In genomic region chr5:127373858-127374491, GRCh38 we compare ENCODE assay signal across 9 cellular contexts.
DNase-seq lines count a peak whose midpoint lies in the region; ATAC-seq and TF ChIP-seq lines count a peak whose summit lies in the region.
"Had no signal": no experiment of that assay in that cellular context is flagged by ENCODE, and none has a peak within 500 bp of the region (broad histone marks: within the 10 kb centered on the region; RNA-seq: fewer than 3 reads in every experiment).

No MANE protein-coding gene starts in this region.

- intact Hi-C loops in CD4-positive, alpha-beta memory T cell (cut with micrococcal nuclease): no loop called here

- no peak overlapping the region for H3K27ac ChIP-seq in neural progenitor cell
- H3K27ac ChIP-seq in CD4-positive, alpha-beta memory T cell (ENCODE audit: low read depth, low read length): no peak overlapping the region

- no peak overlapping the region for H2AFZ ChIP-seq in neural progenitor cell (replicated peaks)

- H3K27ac Mint-ChIP-seq in WTC11 (no peak overlapping the region), neural progenitor cell (no peak overlapping the region)
- H3K27ac Mint-ChIP-seq in CD4-positive, alpha-beta memory T cell: no peak overlapping the region
- H3K27ac Mint-ChIP-seq: dendritic cell treated with granulocyte-macrophage colony-stimulating factor and Interleukin-4, amounts not matched to agents 40 ng/mL and 50 ng/mL, for 4 days had no signal

- no peak overlapping the region for H3K4me3 Mint-ChIP-seq in WTC11
- no peak overlapping the region for H3K4me3 Mint-ChIP-seq in neural progenitor cell
- H3K4me3 Mint-ChIP-seq in CD4-positive, alpha-beta memory T cell: no peak overlapping the region
- H3K4me3 Mint-ChIP-seq: dendritic cell treated with granulocyte-macrophage colony-stimulating factor and Interleukin-4, amounts not matched to agents 40 ng/mL and 50 ng/mL, for 4 days had no signal

- no peaks in the 10 kb centered on the region for H3F3A ChIP-seq in neural progenitor cell (ENCODE audit: low read depth)

- peak; percentile 60 for TF ChIP-seq CTCF in GM12873 (IDR thresholded peaks at IDR 0.05; ENCODE audit: insufficient read depth, low read depth, low read length, missing control alignments)
- TF ChIP-seq CTCF in WTC11 (IDR thresholded peaks at IDR 0.05): peak; percentile 88
- TF ChIP-seq CTCF in neural progenitor cell (IDR thresholded peaks at IDR 0.05): peak; percentile 52

- no peaks in the 10 kb centered on the region for H3K4me1 ChIP-seq in neural progenitor cell
- H3K4me1 ChIP-seq in CD4-positive, alpha-beta memory T cell (ENCODE audit: insufficient read depth, low read length): no peaks in the 10 kb centered on the region

- no peak overlapping the region for H3K4me3 ChIP-seq in neural progenitor cell
- no peak overlapping the region for H3K4me3 ChIP-seq in CD4-positive, alpha-beta memory T cell (ENCODE audit: low read length in 2 of 2)

- H3K36me3 Mint-ChIP-seq in WTC11 (peaks cover 13% of the 10 kb centered on the region), neural progenitor cell (peaks cover 11% of the 10 kb centered on the region)
- no peaks in the 10 kb centered on the region for H3K36me3 Mint-ChIP-seq in CD4-positive, alpha-beta memory T cell

- no peak overlapping the region for H3K9ac ChIP-seq in neural progenitor cell

- CTCF ChIA-PET in WTC11 (lab: Charles Lee): interaction anchor here (0.6 to 1.6 kb wide), 31 partner anchors 9 to 460 kb away, joined by 3 to 15 read pairs (median 4); partner anchors contain the start of gene MEGF10
- CTCF ChIA-PET in CD4-positive, alpha-beta memory T cell (lab: Charles Lee; ENCODE audit: partially characterized antibody): no interaction called here

- DNase-seq in MV-4-11 (lab: John Stamatoyannopoulos, UW) (peak; percentile 77), WTC11 (ENCODE audit: low spot score) (no peak), neural progenitor cell (ENCODE audit: low spot score) (peak; percentile 24), dedifferentiated amniotic fluid mesenchymal stem cell (ENCODE audit: extremely low spot score) (no peak)
- no peak for DNase-seq in CD4-positive, alpha-beta memory T cell
- DNase-seq: activated CD4-positive, alpha-beta T cell treated with anti-CD3 and anti-CD28 coated beads for 1 hour had no signal

- H3K9me3 ChIP-seq in neural progenitor cell (ENCODE audit: low read depth): no peaks in the 10 kb centered on the region
- no peaks in the 10 kb centered on the region for H3K9me3 ChIP-seq in CD4-positive, alpha-beta memory T cell (ENCODE audit: control insufficient read depth in 1 of 2, low read length in 2 of 2)

- H3K4me2 ChIP-seq in neural progenitor cell: no peak overlapping the region

- no peaks in the 10 kb centered on the region for H3K79me2 ChIP-seq in neural progenitor cell (ENCODE audit: low read depth)

- ATAC-seq in WTC11 (peak; percentile 73), HG03565 (IDR thresholded peaks at IDR 0.05; ENCODE audit: unreplicated experiment) (no peak)

- H3K36me3 ChIP-seq in neural progenitor cell: no peaks in the 10 kb centered on the region
- H3K36me3 ChIP-seq in CD4-positive, alpha-beta memory T cell (ENCODE audit: insufficient read depth, low read length): no peaks in the 10 kb centered on the region

- H4K20me1 ChIP-seq in neural progenitor cell (ENCODE audit: low read depth): no peaks in the 10 kb centered on the region

- peaks cover 12% of the 10 kb centered on the region for H3K4me1 Mint-ChIP-seq in WTC11
- H3K4me1 Mint-ChIP-seq in neural progenitor cell: peaks cover 14% of the 10 kb centered on the region
- no peaks in the 10 kb centered on the region for H3K4me1 Mint-ChIP-seq in CD4-positive, alpha-beta memory T cell

- no peaks in the 10 kb centered on the region for H3K27me3 ChIP-seq in neural progenitor cell
- no peaks in the 10 kb centered on the region for H3K27me3 ChIP-seq in CD4-positive, alpha-beta memory T cell (ENCODE audit: insufficient read depth, low read length)

- peaks cover 9% of the 10 kb centered on the region; the same call in 1 of the 2 replicates for H3K9me3 Mint-ChIP-seq in WTC11
- H3K9me3 Mint-ChIP-seq in neural progenitor cell: peaks cover 5% of the 10 kb centered on the region
- H3K9me3 Mint-ChIP-seq in CD4-positive, alpha-beta memory T cell: peaks cover 0 to 5% (median under 1%) of the 10 kb centered on the region in 8 donors
- H3K9me3 Mint-ChIP-seq: dendritic cell treated with granulocyte-macrophage colony-stimulating factor and Interleukin-4, amounts not matched to agents 40 ng/mL and 50 ng/mL, for 4 days had no signal

- POLR2A ChIA-PET in WTC11 (lab: Charles Lee): no interaction called here
- POLR2A ChIA-PET in CD4-positive, alpha-beta memory T cell (lab: Charles Lee; ENCODE audit: partially characterized antibody): no interaction called here

- H3K27me3 Mint-ChIP-seq in WTC11 (ENCODE audit: low read depth) (no peaks in the 10 kb centered on the region), neural progenitor cell (ENCODE audit: insufficient read depth, low read depth) (peaks cover 3% of the 10 kb centered on the region)
- peaks cover 3 to 5% of the 10 kb centered on the region in 2 donors for H3K27me3 Mint-ChIP-seq in CD4-positive, alpha-beta memory T cell
- H3K27me3 Mint-ChIP-seq: dendritic cell treated with granulocyte-macrophage colony-stimulating factor and Interleukin-4, amounts not matched to agents 40 ng/mL and 50 ng/mL, for 4 days had no signal

TF ChIP-seq in WTC11, 78 proteins besides CTCF, POLR2A, EP300 and RAD21:
- TF ChIP-seq MXD4 (CRISPR knock-in tag; IDR thresholded peaks at IDR 0.05; ENCODE audit: borderline replicate concordance): no peak
- no peak for TF ChIP-seq ZMAT4 (CRISPR knock-in tag; IDR thresholded peaks at IDR 0.05)
- TF ChIP-seq, protein P1, sequence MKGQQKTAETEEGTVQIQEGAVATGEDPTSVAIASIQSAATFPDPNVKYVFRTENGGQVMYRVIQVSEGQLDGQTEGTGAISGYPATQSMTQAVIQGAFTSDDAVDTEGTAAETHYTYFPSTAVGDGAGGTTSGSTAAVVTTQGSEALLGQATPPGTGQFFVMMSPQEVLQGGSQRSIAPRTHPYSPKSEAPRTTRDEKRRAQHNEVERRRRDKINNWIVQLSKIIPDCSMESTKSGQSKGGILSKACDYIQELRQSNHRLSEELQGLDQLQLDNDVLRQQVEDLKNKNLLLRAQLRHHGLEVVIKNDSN (CRISPR knock-in tag; IDR thresholded peaks at IDR 0.05): no peak
- TF ChIP-seq PRDM15 (CRISPR knock-in tag; IDR thresholded peaks at IDR 0.05): no peak
- TF ChIP-seq, protein P2, sequence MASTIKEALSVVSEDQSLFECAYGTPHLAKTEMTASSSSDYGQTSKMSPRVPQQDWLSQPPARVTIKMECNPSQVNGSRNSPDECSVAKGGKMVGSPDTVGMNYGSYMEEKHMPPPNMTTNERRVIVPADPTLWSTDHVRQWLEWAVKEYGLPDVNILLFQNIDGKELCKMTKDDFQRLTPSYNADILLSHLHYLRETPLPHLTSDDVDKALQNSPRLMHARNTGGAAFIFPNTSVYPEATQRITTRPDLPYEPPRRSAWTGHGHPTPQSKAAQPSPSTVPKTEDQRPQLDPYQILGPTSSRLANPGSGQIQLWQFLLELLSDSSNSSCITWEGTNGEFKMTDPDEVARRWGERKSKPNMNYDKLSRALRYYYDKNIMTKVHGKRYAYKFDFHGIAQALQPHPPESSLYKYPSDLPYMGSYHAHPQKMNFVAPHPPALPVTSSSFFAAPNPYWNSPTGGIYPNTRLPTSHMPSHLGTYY (CRISPR knock-in tag; IDR thresholded peaks at IDR 0.05): peak; percentile 68; the same call in 1 of the 2 replicates
- TF ChIP-seq TP53 (CRISPR knock-in tag; IDR thresholded peaks at IDR 0.05): no peak
- no peak for TF ChIP-seq ELF4 (CRISPR knock-in tag; IDR thresholded peaks at IDR 0.05; ENCODE audit: low read depth)
TF ChIP-seq in WTC11: peak in this region for 1.

Comparison
In these comparisons a context has a peak if more than half of its experiments do, and no peak if none do; other contexts are left out.
1. DNase-seq: peak in MV-4-11 (single experiment) and neural progenitor cell (single experiment); none in WTC11 (single experiment), CD4-positive, alpha-beta memory T cell (0 of 5) and dedifferentiated amniotic fluid mesenchymal stem cell (single experiment).
2. Peak in every context shown above with its lines, with median percentiles within 50 percentile points of each other: CTCF ChIP-seq.